Comparison of ENCODE assay signal across 2 cellular contexts in the genomic region with DNA sequence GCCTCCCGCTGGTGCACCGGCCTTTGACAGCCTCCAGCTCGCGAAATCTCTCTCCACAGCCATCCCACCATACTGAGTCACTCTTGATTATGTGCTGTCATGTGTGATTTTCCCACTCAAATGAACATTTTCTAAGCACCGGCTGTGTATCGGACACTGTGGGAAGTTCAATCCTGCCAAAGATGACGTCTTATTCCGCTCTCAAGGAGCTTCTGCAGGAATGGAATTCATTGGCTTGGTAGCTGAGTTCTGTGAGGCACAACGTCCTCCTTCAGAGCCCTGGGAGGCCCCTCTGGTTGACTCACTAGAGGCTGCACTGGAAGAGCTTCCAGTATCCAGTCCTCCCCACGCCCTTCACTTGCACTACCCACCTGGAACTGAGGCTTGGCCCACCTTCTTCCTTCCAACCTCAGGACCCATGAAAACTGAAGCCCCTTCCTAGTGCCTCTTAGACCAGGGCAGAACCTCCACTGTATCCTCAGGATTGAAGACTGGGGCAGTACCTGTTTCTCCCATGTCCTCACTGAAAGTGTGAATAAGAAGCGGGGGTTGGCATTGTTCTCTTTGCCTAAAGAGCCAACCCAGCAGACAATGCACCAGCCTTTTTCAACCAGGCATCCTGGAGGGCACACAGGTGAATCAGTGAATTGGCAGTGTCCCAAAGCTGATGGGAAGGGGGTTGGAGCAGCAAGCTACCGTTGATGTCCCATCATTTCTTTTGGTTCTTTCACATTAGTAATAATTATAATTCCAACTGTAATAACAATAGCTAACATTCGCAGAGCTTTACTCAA.
TF ChIP-seq lines count a peak whose summit lies in the region.

No MANE protein-coding gene starts in this region.

TF ChIP-seq in A549, 52 proteins besides CTCF, POLR2A, EP300 and RAD21:
- TF ChIP-seq, protein P1, sequence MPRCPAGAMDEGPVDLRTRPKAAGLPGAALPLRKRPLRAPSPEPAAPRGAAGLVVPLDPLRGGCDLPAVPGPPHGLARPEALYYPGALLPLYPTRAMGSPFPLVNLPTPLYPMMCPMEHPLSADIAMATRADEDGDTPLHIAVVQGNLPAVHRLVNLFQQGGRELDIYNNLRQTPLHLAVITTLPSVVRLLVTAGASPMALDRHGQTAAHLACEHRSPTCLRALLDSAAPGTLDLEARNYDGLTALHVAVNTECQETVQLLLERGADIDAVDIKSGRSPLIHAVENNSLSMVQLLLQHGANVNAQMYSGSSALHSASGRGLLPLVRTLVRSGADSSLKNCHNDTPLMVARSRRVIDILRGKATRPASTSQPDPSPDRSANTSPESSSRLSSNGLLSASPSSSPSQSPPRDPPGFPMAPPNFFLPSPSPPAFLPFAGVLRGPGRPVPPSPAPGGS (IDR thresholded peaks at IDR 0.05), result no peak
- TF ChIP-seq RNF2 (IDR thresholded peaks at IDR 0.05; ENCODE audit: borderline replicate concordance, low read depth), result no peak
- no peak for TF ChIP-seq SREBF2 (IDR thresholded peaks at IDR 0.05)
- no peak for TF ChIP-seq TP53 (CRISPR knock-in tag; IDR thresholded peaks at IDR 0.05)
- TF ChIP-seq EHMT2 (IDR thresholded peaks at IDR 0.05; ENCODE audit: low read depth), result no peak
- TF ChIP-seq FOSL2 (IDR thresholded peaks at IDR 0.05), result no peak
- TF ChIP-seq FOSL2 (CRISPR knock-in tag; IDR thresholded peaks at IDR 0.05), result no peak
- no peak for TF ChIP-seq MAFK (IDR thresholded peaks at IDR 0.05; ENCODE audit: partially characterized antibody)
- TF ChIP-seq, protein P2, sequence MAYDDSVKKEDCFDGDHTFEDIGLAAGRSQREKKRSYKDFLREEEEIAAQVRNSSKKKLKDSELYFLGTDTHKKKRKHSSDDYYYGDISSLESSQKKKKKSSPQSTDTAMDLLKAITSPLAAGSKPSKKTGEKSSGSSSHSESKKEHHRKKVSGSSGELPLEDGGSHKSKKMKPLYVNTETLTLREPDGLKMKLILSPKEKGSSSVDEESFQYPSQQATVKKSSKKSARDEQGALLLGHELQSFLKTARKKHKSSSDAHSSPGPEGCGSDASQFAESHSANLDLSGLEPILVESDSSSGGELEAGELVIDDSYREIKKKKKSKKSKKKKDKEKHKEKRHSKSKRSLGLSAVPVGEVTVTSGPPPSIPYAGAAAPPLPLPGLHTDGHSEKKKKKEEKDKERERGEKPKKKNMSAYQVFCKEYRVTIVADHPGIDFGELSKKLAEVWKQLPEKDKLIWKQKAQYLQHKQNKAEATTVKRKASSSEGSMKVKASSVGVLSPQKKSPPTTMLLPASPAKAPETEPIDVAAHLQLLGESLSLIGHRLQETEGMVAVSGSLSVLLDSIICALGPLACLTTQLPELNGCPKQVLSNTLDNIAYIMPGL (CRISPR knock-in tag; IDR thresholded peaks at IDR 0.05; ENCODE audit: borderline replicate concordance), result no peak
- TF ChIP-seq GATA3 (IDR thresholded peaks at IDR 0.05; ENCODE audit: borderline replicate concordance), result no peak
- no peak for TF ChIP-seq HOXB13 (CRISPR knock-in tag; IDR thresholded peaks at IDR 0.05; ENCODE audit: low read depth)
- no peak for TF ChIP-seq NR3C1 (IDR thresholded peaks at IDR 0.05)
- TF ChIP-seq ESRRA (IDR thresholded peaks at IDR 0.05; ENCODE audit: borderline replicate concordance, low read length), result no peak
- TF ChIP-seq, protein P3, sequence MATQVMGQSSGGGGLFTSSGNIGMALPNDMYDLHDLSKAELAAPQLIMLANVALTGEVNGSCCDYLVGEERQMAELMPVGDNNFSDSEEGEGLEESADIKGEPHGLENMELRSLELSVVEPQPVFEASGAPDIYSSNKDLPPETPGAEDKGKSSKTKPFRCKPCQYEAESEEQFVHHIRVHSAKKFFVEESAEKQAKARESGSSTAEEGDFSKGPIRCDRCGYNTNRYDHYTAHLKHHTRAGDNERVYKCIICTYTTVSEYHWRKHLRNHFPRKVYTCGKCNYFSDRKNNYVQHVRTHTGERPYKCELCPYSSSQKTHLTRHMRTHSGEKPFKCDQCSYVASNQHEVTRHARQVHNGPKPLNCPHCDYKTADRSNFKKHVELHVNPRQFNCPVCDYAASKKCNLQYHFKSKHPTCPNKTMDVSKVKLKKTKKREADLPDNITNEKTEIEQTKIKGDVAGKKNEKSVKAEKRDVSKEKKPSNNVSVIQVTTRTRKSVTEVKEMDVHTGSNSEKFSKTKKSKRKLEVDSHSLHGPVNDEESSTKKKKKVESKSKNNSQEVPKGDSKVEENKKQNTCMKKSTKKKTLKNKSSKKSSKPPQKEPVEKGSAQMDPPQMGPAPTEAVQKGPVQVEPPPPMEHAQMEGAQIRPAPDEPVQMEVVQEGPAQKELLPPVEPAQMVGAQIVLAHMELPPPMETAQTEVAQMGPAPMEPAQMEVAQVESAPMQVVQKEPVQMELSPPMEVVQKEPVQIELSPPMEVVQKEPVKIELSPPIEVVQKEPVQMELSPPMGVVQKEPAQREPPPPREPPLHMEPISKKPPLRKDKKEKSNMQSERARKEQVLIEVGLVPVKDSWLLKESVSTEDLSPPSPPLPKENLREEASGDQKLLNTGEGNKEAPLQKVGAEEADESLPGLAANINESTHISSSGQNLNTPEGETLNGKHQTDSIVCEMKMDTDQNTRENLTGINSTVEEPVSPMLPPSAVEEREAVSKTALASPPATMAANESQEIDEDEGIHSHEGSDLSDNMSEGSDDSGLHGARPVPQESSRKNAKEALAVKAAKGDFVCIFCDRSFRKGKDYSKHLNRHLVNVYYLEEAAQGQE (IDR thresholded peaks at IDR 0.05), result no peak
- no peak for TF ChIP-seq CBX2 (IDR thresholded peaks at IDR 0.05; ENCODE audit: borderline replicate concordance, low read depth)
TF ChIP-seq in A549: peak in this region for 0.

TF ChIP-seq in K562, 482 proteins besides CTCF, POLR2A, EP300 and RAD21:
- TF ChIP-seq, protein P4, sequence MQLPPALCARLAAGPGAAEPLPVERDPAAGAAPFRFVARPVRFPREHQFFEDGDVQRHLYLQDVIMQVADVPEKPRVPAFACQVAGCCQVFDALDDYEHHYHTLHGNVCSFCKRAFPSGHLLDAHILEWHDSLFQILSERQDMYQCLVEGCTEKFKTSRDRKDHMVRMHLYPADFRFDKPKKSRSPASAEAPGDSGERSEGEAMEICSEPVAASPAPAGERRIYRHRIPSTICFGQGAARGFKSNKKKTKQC (CRISPR knock-in tag; IDR thresholded peaks at IDR 0.05), result no peak
- TF ChIP-seq, protein P5, sequence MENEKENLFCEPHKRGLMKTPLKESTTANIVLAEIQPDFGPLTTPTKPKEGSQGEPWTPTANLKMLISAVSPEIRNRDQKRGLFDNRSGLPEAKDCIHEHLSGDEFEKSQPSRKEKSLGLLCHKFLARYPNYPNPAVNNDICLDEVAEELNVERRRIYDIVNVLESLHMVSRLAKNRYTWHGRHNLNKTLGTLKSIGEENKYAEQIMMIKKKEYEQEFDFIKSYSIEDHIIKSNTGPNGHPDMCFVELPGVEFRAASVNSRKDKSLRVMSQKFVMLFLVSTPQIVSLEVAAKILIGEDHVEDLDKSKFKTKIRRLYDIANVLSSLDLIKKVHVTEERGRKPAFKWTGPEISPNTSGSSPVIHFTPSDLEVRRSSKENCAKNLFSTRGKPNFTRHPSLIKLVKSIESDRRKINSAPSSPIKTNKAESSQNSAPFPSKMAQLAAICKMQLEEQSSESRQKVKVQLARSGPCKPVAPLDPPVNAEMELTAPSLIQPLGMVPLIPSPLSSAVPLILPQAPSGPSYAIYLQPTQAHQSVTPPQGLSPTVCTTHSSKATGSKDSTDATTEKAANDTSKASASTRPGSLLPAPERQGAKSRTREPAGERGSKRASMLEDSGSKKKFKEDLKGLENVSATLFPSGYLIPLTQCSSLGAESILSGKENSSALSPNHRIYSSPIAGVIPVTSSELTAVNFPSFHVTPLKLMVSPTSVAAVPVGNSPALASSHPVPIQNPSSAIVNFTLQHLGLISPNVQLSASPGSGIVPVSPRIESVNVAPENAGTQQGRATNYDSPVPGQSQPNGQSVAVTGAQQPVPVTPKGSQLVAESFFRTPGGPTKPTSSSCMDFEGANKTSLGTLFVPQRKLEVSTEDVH (IDR thresholded peaks at IDR 0.05; ENCODE audit: low read depth, partially characterized antibody), result no peak
- no peak for TF ChIP-seq SMARCC2 (IDR thresholded peaks at IDR 0.05; ENCODE audit: low read depth)
- TF ChIP-seq, protein P6, sequence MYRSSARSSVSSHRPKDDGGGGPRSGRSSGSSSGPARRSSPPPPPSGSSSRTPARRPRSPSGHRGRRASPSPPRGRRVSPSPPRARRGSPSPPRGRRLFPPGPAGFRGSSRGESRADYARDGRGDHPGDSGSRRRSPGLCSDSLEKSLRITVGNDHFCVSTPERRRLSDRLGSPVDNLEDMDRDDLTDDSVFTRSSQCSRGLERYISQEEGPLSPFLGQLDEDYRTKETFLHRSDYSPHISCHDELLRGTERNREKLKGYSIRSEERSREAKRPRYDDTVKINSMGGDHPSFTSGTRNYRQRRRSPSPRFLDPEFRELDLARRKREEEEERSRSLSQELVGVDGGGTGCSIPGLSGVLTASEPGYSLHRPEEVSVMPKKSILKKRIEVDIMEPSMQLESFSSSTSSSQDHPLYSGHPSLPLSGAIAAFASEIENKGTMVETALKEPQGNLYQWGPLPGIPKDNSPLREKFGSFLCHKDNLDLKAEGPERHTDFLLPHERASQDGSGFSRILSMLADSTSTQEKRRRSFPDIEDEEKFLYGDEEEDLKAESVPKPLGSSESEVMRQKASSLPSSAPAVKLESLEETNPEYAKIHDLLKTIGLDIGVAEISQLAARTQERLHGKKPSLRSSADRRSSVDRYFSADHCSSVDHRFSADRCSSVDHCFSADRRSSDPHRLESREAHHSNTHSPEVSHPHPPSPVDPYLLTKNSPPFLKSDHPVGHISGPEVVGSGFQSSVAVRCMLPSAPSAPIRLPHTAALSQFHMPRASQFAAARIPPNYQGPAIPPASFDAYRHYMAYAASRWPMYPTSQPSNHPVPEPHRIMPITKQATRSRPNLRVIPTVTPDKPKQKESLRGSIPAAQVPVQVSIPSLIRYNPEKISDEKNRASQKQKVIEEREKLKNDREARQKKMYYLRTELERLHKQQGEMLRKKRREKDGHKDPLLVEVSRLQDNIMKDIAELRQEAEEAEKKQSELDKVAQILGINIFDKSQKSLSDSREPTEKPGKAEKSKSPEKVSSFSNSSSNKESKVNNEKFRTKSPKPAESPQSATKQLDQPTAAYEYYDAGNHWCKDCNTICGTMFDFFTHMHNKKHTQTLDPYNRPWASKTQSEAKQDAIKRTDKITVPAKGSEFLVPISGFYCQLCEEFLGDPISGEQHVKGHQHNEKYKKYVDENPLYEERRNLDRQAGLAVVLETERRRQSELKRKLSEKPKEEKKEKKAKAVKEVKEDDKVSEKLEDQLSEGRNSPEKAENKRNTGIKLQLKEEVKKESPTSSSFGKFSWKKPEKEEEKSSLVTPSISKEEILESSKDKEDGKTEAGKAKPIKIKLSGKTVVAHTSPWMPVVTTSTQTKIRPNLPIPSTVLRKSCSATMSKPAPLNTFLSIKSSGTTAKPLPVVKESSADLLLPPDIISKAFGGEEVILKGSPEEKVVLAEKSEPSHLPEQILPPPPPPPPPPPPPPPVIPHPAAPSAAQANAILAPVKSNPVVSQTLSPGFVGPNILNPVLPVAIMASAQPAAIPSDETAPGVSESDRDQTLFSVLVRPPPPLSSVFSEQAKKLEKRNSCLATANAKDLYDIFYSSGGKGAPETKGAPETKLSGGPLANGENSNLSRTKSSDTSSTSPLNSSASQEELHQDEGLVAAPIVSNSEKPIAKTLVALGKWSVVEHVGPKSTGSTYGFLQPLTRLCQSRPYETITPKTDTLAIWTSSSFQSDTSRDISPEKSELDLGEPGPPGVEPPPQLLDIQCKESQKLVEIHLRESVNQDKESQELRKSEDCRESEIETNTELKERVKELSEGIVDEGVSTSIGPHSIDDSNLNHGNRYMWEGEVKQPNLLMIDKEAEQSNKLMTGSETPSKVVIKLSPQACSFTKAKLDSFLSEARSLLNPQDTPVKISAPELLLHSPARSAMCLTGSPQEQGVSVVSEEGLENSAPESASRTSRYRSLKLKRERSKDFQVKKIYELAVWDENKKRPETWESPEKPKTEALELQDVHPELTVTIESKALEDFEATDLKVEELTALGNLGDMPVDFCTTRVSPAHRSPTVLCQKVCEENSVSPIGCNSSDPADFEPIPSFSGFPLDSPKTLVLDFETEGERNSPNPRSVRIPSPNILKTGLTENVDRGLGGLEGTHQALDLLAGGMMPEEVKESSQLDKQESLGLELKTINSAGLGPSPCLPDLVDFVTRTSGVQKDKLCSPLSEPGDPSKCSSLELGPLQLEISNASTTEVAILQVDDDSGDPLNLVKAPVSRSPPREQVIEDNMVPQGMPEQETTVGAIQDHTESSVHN (IDR thresholded peaks at IDR 0.05; ENCODE audit: borderline replicate concordance in 1 of 2, low read depth in 1 of 2), result no peak
- no peak for TF ChIP-seq ZNF175 (CRISPR knock-in tag; IDR thresholded peaks at IDR 0.05; ENCODE audit: low read depth)
- TF ChIP-seq CREBBP (IDR thresholded peaks at IDR 0.05; ENCODE audit: low read depth, low read length), result no peak
- TF ChIP-seq ZNF644 (tag; IDR thresholded peaks at IDR 0.05; ENCODE audit: low read depth), result no peak
- TF ChIP-seq NBN (IDR thresholded peaks at IDR 0.05; ENCODE audit: low read depth), result no peak
- no peak for TF ChIP-seq SPI1 (IDR thresholded peaks at IDR 0.05; ENCODE audit: borderline replicate concordance, low read depth, low read length)
